Comparison of ENCODE assay signal across 34 cellular contexts in genomic region chr1:212943393-212943710, GRCh38. TPM values are rescaled to one million over a fixed set of nuclear protein-coding genes. Genes with fewer than 3 reads are reported as not detected.
"Had no signal": no experiment of that assay in that cellular context is flagged by ENCODE, and none has a peak within 500 bp of the region (broad histone marks: within the 10 kb centered on the region; RNA-seq: fewer than 3 reads in every experiment).

No MANE protein-coding gene starts in this region.

- H3K4me2 ChIP-seq: PC-9 had no signal

- H3K36me3 ChIP-seq: adrenal gland, breast epithelium, MG63, WERI-Rb-1 had no signal

- ATAC-seq: activated naive CD4-positive, alpha-beta T cell treated with anti-CD3 and anti-CD28 coated beads, Interleukin-2, amount 50 U/mL, for 72 hours; activated T-cell treated with anti-CD3 and anti-CD28 coated beads, Interleukin-2, amount 50 U/mL, for 72 hours; activated T-helper 17 cell treated with anti-CD3 and anti-CD28 coated beads, Interleukin-2, amount 50 U/mL, for 72 hours; body of pancreas; Right ventricle myocardium inferior had no signal

- H3K27ac ChIP-seq: adrenal gland, body of pancreas, breast epithelium, PC-9, RWPE1, WERI-Rb-1 had no signal

- H3K9me3 ChIP-seq: body of pancreas, breast epithelium, MG63 had no signal

- FAIRE-seq: astrocyte, RCC 7860 had no signal

- H3K4me3 ChIP-seq: adrenal gland, body of pancreas, breast epithelium, MG63, PC-9 had no signal

- H3K4me1 ChIP-seq: adrenal gland, body of pancreas, breast epithelium had no signal

- H3K27me3 ChIP-seq: adrenal gland, body of pancreas, breast epithelium, MG63 had no signal

- H2AFZ ChIP-seq: PC-9 had no signal

- DNase-seq: activated CD4-positive, alpha-beta memory T cell treated with anti-CD3 and anti-CD28 coated beads, Interleukin-2, amount 10 ng/mL, durations not matched to agents 7 days and 5 days; activated CD4-positive, alpha-beta T cell treated with anti-CD3 and anti-CD28 coated beads for 1 hour; activated CD4-positive, alpha-beta T cell treated with anti-CD3 and anti-CD28 coated beads for 48 hours; activated CD4-positive, CD25-positive, alpha-beta regulatory T cell; activated gamma-delta T cell treated with Interleukin-2 at 50 U/mL for 16 hours; activated naive CD4-positive, alpha-beta T cell treated with anti-CD3 and anti-CD28 coated beads for 36 hours; activated T-cell treated with anti-CD3 and anti-CD28 coated beads, Interleukin-2, amount 50 U/mL, for 1 hour; activated T-cell treated with anti-CD3 and anti-CD28 coated beads, Interleukin-2, amount 50 U/mL, for 72 hours; adrenal gland; body of pancreas; Kasumi-1; MG63; MV-4-11; NCI-H1092; NCI-H1436 treated with DMSO at 0.1 percent for 48 hours; NCI-H1694 treated with DMSO at 0.1 percent for 48 hours; NCI-H2029; NCI-H345; NCI-H524 treated with DMSO at 0.1 percent for 48 hours; NK-92 treated with Interleukin-12 subunit alpha and Interleukin-12 subunit beta, amount 100 ng/mL, for 24 hours; PC-9; SIG-M5; SW 1271; T-helper 1 cell; T-helper 2 cell; T-helper 9 cell; WERI-Rb-1 had no signal

RNA-seq across cellular contexts. Expression of gene VASH2, which starts 7.0 kb away (rescaled TPM):
- total RNA-seq: PC-9 had no signal
